In genomic region chr19:46347985-46348384, GRCh38 we compare ENCODE assay signal across 7 cellular contexts. TPM values are rescaled to one million over a fixed set of nuclear protein-coding genes. Genes with fewer than 3 reads are reported as not detected.
DNase-seq lines count a peak whose midpoint lies in the region; ATAC-seq and TF ChIP-seq lines count a peak whose summit lies in the region.

No MANE protein-coding gene starts in this region.

- intact Hi-C loops in sigmoid colon (cut with DNase I), result loop anchor here (2.0 kb wide), 2 partner anchors 49 to 67 kb away; no protein-coding TSS in a partner anchor

- H3K27ac Mint-ChIP-seq in GM23338, result no peak overlapping the region

- H3F3A ChIP-seq in GM23338 (replicated peaks; ENCODE audit: low read depth), result no peaks in the 10 kb centered on the region

- H3K79me2 ChIP-seq in GM23338 (replicated peaks; ENCODE audit: insufficient read depth), result peaks cover 55% of the 10 kb centered on the region

- H3K27ac ChIP-seq in GM23338 (ENCODE audit: low read depth) (no peak overlapping the region), RWPE2 (ENCODE audit: poor library complexity, severe bottlenecking) (peak overlapping the region; percentile 95), sigmoid colon (no peak overlapping the region)

- no peak for DNase-seq in GM23338 (ENCODE audit: low spot score)
- DNase-seq in RWPE2 (ENCODE audit: low spot score), result no peak
- DNase-seq in epithelial cell of proximal tubule (ENCODE audit: low read depth), result no peak
- no peak for DNase-seq in sigmoid colon
- no peak for DNase-seq in pons (ENCODE audit: low spot score)
- no peak for DNase-seq in NCI-H1436 (lab: John Stamatoyannopoulos, UW)

- H3K4me3 ChIP-seq in GM23338 (peak overlapping the region; percentile 100), RWPE2 (ENCODE audit: severe bottlenecking) (peak overlapping the region; percentile 79), epithelial cell of proximal tubule (ENCODE audit: low read depth, low read length) (peak overlapping the region; percentile 100), sigmoid colon (peak overlapping the region in 3 of 4 donors; percentile 73 to 98 (median 95))

- peaks cover 16% of the 10 kb centered on the region for H4K20me1 ChIP-seq in GM23338 (replicated peaks; ENCODE audit: insufficient read depth)

- H3K4me2 ChIP-seq in GM23338, result peak overlapping the region; percentile 93

- H3K9me3 ChIP-seq in RWPE2 (ENCODE audit: severe bottlenecking), result no peaks in the 10 kb centered on the region
- H3K9me3 ChIP-seq in sigmoid colon, result no peaks in the 10 kb centered on the region

- TF ChIP-seq CTCF in GM23338 (conservative IDR thresholded peaks at IDR 0.05; ENCODE audit: low read depth in 2 of 2), result no peak
- no peak for TF ChIP-seq CTCF in RWPE2 (IDR thresholded peaks at IDR 0.05; ENCODE audit: poor library complexity, severe bottlenecking)
- TF ChIP-seq CTCF in epithelial cell of proximal tubule (conservative IDR thresholded peaks at IDR 0.05; ENCODE audit: low read depth, low read length), result no peak
- TF ChIP-seq CTCF in sigmoid colon (IDR thresholded peaks at IDR 0.05), result no peak

- peaks cover 16% of the 10 kb centered on the region for H3K27me3 Mint-ChIP-seq in GM23338 (ENCODE audit: insufficient read depth, low read depth, poor library complexity)

- ATAC-seq in GM23338 (no peak), RWPE2 (ENCODE audit: low read depth) (no peak), GM21737 (IDR thresholded peaks at IDR 0.05; ENCODE audit: unreplicated experiment) (no peak)

- H3K36me3 ChIP-seq in GM23338 (ENCODE audit: insufficient read depth), result no peaks in the 10 kb centered on the region
- H3K36me3 ChIP-seq in RWPE2 (ENCODE audit: low read depth), result peaks cover 23% of the 10 kb centered on the region
- no peaks in the 10 kb centered on the region for H3K36me3 ChIP-seq in sigmoid colon

- no peaks in the 10 kb centered on the region for H3K9me2 ChIP-seq in GM23338 (ENCODE audit: insufficient read depth)

- H3K4me3 Mint-ChIP-seq in GM23338, result peak overlapping the region; percentile 95

- H3K4me1 Mint-ChIP-seq in GM23338, result peaks cover 45% of the 10 kb centered on the region

- no peaks in the 10 kb centered on the region for H3K27me3 ChIP-seq in GM23338 (ENCODE audit: insufficient read depth)
- H3K27me3 ChIP-seq in RWPE2 (ENCODE audit: insufficient read depth, poor library complexity, severe bottlenecking), result no peaks in the 10 kb centered on the region
- H3K27me3 ChIP-seq in sigmoid colon, result no peaks in the 10 kb centered on the region

- H3K4me1 ChIP-seq in GM23338 (ENCODE audit: insufficient read depth), result peaks cover 26% of the 10 kb centered on the region
- peaks cover 31% of the 10 kb centered on the region for H3K4me1 ChIP-seq in RWPE2 (ENCODE audit: insufficient read depth, poor library complexity, severe bottlenecking)
- peaks cover 0 to 58% (median 55%) of the 10 kb centered on the region in 4 donors for H3K4me1 ChIP-seq in sigmoid colon

- 84 to 90% methylated on average over 5 of the region's 5 CpGs for WGBS in sigmoid colon, 2 donors

- no peak for TF ChIP-seq EP300 in sigmoid colon (IDR thresholded peaks at IDR 0.05)

- no peak for TF ChIP-seq POLR2A in sigmoid colon (IDR thresholded peaks at IDR 0.05)

- H3K36me3 Mint-ChIP-seq in GM23338 (ENCODE audit: low read depth), result peaks cover 21% of the 10 kb centered on the region

- H2AFZ ChIP-seq in GM23338, result no peak overlapping the region

- peaks cover 3% of the 10 kb centered on the region; the same call in 1 of the 3 replicates for H3K9me3 Mint-ChIP-seq in GM23338

TF ChIP-seq in GM23338, 12 proteins besides CTCF, POLR2A, EP300 and RAD21 (continues in another document):
- TF ChIP-seq NANOG (IDR thresholded peaks at IDR 0.05; ENCODE audit: borderline replicate concordance) (no peak), REST (IDR thresholded peaks at IDR 0.05; ENCODE audit: unreplicated experiment) (no peak), STAT1 (IDR thresholded peaks at IDR 0.05; ENCODE audit: unreplicated experiment) (no peak), EZH2phosphoT487 (IDR thresholded peaks at IDR 0.05; ENCODE audit: unreplicated experiment) (no peak)

RNA-seq across cellular contexts. Expression of gene PPP5C, which starts 1.1 kb away (rescaled TPM):
- 111 and 123 TPM in 2 replicates for total RNA-seq in GM23338 (2014; rRNA removed; shearing (Covaris generic))
- 45.3 and 51.6 TPM in 2 replicates for polyA plus RNA-seq in GM23338 (2016; fragmentation: Nextera tagmentation; extraction: Ambion mirVana)
- 76.2 and 114 TPM in 2 replicates for total RNA-seq in epithelial cell of proximal tubule
- total RNA-seq in sigmoid colon, result 10 to 100 TPM; 37.1 to 61.5 (median 46.5) TPM
- 10 to 100 TPM; 27.6 to 62.3 (median 37.7) TPM for polyA plus RNA-seq in sigmoid colon

RNA-seq across cellular contexts. Expression of gene HIF3A, which starts 51.1 kb away (rescaled TPM):
- total RNA-seq in GM23338 (2014; rRNA removed; shearing (Covaris generic)), result 34.1 and 70.5 TPM in 2 replicates
- polyA plus RNA-seq in GM23338 (2016; fragmentation: Nextera tagmentation; extraction: Ambion mirVana), result 20.4 and 20.8 TPM in 2 replicates
- 0.23 TPM in 1 of 2 replicates, not detected in the other for total RNA-seq in epithelial cell of proximal tubule
- 100 to 1,000 TPM in 2 of 4 donors, 10 to 100 TPM in 2; 63.0 to 310 (median 121) TPM for total RNA-seq in sigmoid colon
- 10 to 100 TPM in 1 of 3 donors, 1 to 10 TPM in 2; 1.8 to 26.6 (median 7.2) TPM for polyA plus RNA-seq in sigmoid colon

Comparison
In these comparisons a context has a peak if more than half of its experiments do, and no peak if none do; other contexts are left out.
1. RNA of gene HIF3A, which starts 51.1 kb away (total RNA-seq): 63.0 to 310 TPM in sigmoid colon and 34.1 to 70.5 TPM in GM23338; 0.23 TPM in epithelial cell of proximal tubule; every median in the first group is over 10 times any median in the second.
2. Peak in every context shown above with its lines, with median percentiles within 50 percentile points of each other: H3K4me3 ChIP-seq.